In the genomic region with DNA sequence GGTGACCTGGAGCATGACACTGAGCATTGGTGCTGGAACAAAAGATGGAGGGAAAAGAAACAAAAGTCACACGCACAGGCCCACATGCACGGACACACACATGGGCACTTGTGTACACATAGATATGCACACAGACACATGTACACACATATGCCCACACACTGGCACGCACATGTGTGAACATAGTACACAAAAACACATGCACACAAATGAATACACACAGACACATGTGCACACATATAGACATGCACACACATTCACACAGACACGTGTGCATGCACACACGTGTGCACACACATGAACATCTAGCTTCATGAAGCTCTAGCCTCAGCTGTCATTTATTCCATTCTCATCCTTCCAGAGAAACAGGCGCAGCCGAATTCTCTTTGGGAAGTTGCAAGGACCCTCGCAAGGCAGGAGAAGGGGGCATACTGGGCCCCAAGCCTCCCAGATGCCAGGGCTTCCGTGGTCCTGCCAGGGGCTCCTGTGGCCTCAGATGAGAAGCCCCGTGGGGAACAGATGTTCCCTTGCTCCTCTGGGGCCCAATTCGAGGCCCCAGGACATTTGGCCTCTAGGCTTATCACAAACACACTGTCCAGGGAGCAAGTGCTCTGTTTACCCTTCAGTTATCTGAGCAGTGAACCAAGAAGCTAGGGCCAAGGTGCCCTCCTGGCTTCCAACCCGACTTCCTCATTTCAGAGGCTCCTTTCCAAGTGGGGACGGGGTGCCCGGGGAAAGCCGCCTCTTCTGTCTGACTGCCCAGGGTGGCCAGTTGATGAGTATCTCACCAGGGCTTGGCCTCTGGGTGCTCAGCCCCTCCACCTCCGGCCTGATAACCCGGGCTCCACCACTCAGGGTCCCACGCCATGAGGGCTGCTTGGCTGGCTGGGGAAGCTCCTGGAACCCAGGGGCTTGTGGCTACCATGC, we compare ENCODE assay signal across 18 cellular contexts.
A peak's percentile ranks its signal among the peaks of the same experiment; 100 is the strongest.
DNase-seq lines count a peak whose midpoint lies in the region; ATAC-seq and TF ChIP-seq lines count a peak whose summit lies in the region.
"Had no signal": no experiment of that assay in that cellular context is flagged by ENCODE, and none has a peak within 500 bp of the region (broad histone marks: within the 10 kb centered on the region; RNA-seq: fewer than 3 reads in every experiment).

No MANE protein-coding gene starts in this region.

- peak overlapping the region; percentile 43 for H2AFZ ChIP-seq in IMR-90 (replicated peaks; ENCODE audit: low read length, poor library complexity)

- H2BK5ac ChIP-seq in IMR-90 (ENCODE audit: low read depth, low read length, poor library complexity, severe bottlenecking), result no peak overlapping the region

- H3K27me3 ChIP-seq in BLaER1 treated with 17β-estradiol and CSF1 and Interleukin-3, amounts not matched to agents 10 nM and 100 nM, result peaks cover 0 to 7% (median under 1%) of the 10 kb centered on the region in 11 experiments; a peak in 5 of 22 replicates
- H3K27me3 ChIP-seq in IMR-90 (ENCODE audit: control insufficient read depth, insufficient read depth, low read length), result no peaks in the 10 kb centered on the region
- H3K27me3 ChIP-seq in stomach, result peaks cover 0 to 11% (median 0%) of the 10 kb centered on the region in 3 donors
- H3K27me3 ChIP-seq: MG63 had no signal

- no peak overlapping the region for H4K5ac ChIP-seq in IMR-90 (ENCODE audit: low read depth, low read length)

- H3K18ac ChIP-seq in IMR-90 (ENCODE audit: low read depth, low read length), result no peak overlapping the region

- H3K4me2 ChIP-seq in BLaER1 treated with 17β-estradiol and CSF1 and Interleukin-3, amounts not matched to agents 10 nM and 100 nM, result peak overlapping the region in 9 of 11 experiments; percentile 27 to 86 (median 72); a peak in 18 of 22 replicates
- H3K4me2 ChIP-seq in IMR-90 (ENCODE audit: low read depth, low read length), result no peak overlapping the region

- H4K8ac ChIP-seq in IMR-90 (ENCODE audit: low read depth in 2 of 2, low read length in 2 of 2), result no peak overlapping the region

- DNase-seq in IMR-90, result no peak
- no peak for DNase-seq in left ventricle myocardium superior
- peak; percentile 49 for DNase-seq in stomach
- DNase-seq: C1 segment of cervical spinal cord, H7, Kasumi-1, MG63, NCI-H1092, NCI-H1436 treated with DMSO at 0.1 percent for 48 hours, NCI-H2029, NCI-H345, NCI-H524 treated with DMSO at 0.1 percent for 48 hours, RPMI8226 had no signal

- H3K9me3 ChIP-seq in BLaER1 treated with 17β-estradiol and CSF1 and Interleukin-3, amounts not matched to agents 10 nM and 100 nM (replicated peaks in 1 of 11), result peaks cover 17 to 32% (median 25%) of the 10 kb centered on the region in 11 experiments
- peaks cover 26% of the 10 kb centered on the region for H3K9me3 ChIP-seq in IMR-90 (ENCODE audit: control insufficient read depth, insufficient read depth, low read length)
- peaks cover 0 to 4% (median 3%) of the 10 kb centered on the region in 4 donors for H3K9me3 ChIP-seq in stomach

- H2AK9ac ChIP-seq in IMR-90 (replicated peaks; ENCODE audit: low read depth, low read length, poor library complexity), result no peak overlapping the region

- intact Hi-C loops in IMR-90 (cut with micrococcal nuclease), result no loop called here
- intact Hi-C loops in left ventricle myocardium superior (cut with micrococcal nuclease), result no loop called here
- intact Hi-C loops in stomach (cut with DNase I; ENCODE audit: low total_unique reads), result no loop called here

- no peak for TF ChIP-seq RAD21 in IMR-90 (IDR thresholded peaks at IDR 0.05; ENCODE audit: low read length)

- no peaks in the 10 kb centered on the region for H3K79me1 ChIP-seq in IMR-90 (ENCODE audit: low read depth in 1 of 2, low read length in 2 of 2)

- H2BK20ac ChIP-seq in IMR-90 (ENCODE audit: low read depth, low read length), result no peak overlapping the region

- CTCF ChIA-PET in IMR-90 (lab: Yijun Ruan, JAX), result no interaction called here

- dilution Hi-C loops in IMR-90 (cut with HindIII; ENCODE audit: low sequenced_read_pairs, unreplicated experiment), result no loop called here

- H2BK15ac ChIP-seq in IMR-90 (ENCODE audit: low read depth, low read length), result no peak overlapping the region

- TF ChIP-seq POLR2A in IMR-90 (IDR thresholded peaks at IDR 0.05; ENCODE audit: low read depth, low read length) (no peak), stomach (IDR thresholded peaks at IDR 0.05) (no peak), GM18505 (IDR thresholded peaks at IDR 0.05; ENCODE audit: borderline replicate concordance, extremely low read depth, insufficient read depth, insufficient read length) (no peak)

- no peak overlapping the region for H4K91ac ChIP-seq in IMR-90 (ENCODE audit: insufficient read depth, low read depth, low read length)

- H3K27ac ChIP-seq in BLaER1 treated with 17β-estradiol and CSF1 and Interleukin-3, amounts not matched to agents 10 nM and 100 nM, result no peak overlapping the region
- no peak overlapping the region for H3K27ac ChIP-seq in IMR-90 (ENCODE audit: insufficient read depth, low read length)
- peak overlapping the region in 2 of 5 donors; percentile 7 to 9 for H3K27ac ChIP-seq in stomach
- H3K27ac ChIP-seq: HL-60 had no signal

- no peak overlapping the region; a peak in 1 of 20 replicates for H3K4me3 ChIP-seq in BLaER1 treated with 17β-estradiol and CSF1 and Interleukin-3, amounts not matched to agents 10 nM and 100 nM
- H3K4me3 ChIP-seq in IMR-90 (ENCODE audit: insufficient read depth, low read depth, low read length) (no peak overlapping the region), stomach (no peak overlapping the region)
- H3K4me3 ChIP-seq: MG63 had no signal

- no peak for ATAC-seq in IMR-90 (ENCODE audit: low read depth)
- ATAC-seq in left ventricle myocardium superior, result peak; percentile 9
- ATAC-seq in GM19023 (IDR thresholded peaks at IDR 0.05; ENCODE audit: unreplicated experiment), result no peak
- no peak for ATAC-seq in activated CD4-positive, CD25-positive, alpha-beta regulatory T cell treated with anti-CD3 and anti-CD28 coated beads, Interleukin-2, amount 50 U/mL, for 24 hours
- ATAC-seq in GM18505 (IDR thresholded peaks at IDR 0.05; ENCODE audit: unreplicated experiment), result no peak

- peaks cover 0 to 36% (median 28%) of the 10 kb centered on the region in 10 experiments; a peak in 18 of 20 replicates for H3K4me1 ChIP-seq in BLaER1 treated with 17β-estradiol and CSF1 and Interleukin-3, amounts not matched to agents 10 nM and 100 nM
- no peaks in the 10 kb centered on the region for H3K4me1 ChIP-seq in IMR-90 (ENCODE audit: control insufficient read depth, insufficient read depth, low read length)
- peaks cover 14 to 44% (median 36%) of the 10 kb centered on the region in 4 donors for H3K4me1 ChIP-seq in stomach

- no peak overlapping the region for H3K56ac ChIP-seq in IMR-90 (ENCODE audit: extremely low read depth, insufficient read depth, low read length)

- TF ChIP-seq EP300 in stomach (IDR thresholded peaks at IDR 0.05), result no peak

- no peak overlapping the region for H2AK5ac ChIP-seq in IMR-90 (ENCODE audit: low read depth, low read length)

- BruUV-seq in IMR-90 (replicated peaks; lab: Mats Ljungman, UMichigan), result no TSS peak

- no peak overlapping the region for H3K23ac ChIP-seq in IMR-90 (ENCODE audit: low read depth, low read length)

- no peak overlapping the region for H2BK120ac ChIP-seq in IMR-90 (ENCODE audit: low read depth, low read length)

- 69% methylated on average over 9 of the region's 18 CpGs; no CpG with 5 or more reads in 1 of the 2 experiments for WGBS in IMR-90 (ENCODE audit: extremely low coverage in 2 of 2, insufficient read length in 1 of 2), 2 experiments
- WGBS in stomach, 5 donors, result 59 to 77% (median 62%) methylated on average over 16 to 18 of the region's 18 CpGs

- in situ Hi-C loops in IMR-90 (cut with MboI; ENCODE audit: low sequenced_read_pairs), result no loop called here

- no peaks in the 10 kb centered on the region for H3K9me1 ChIP-seq in IMR-90 (ENCODE audit: insufficient read depth, low read length)

- H3K4ac ChIP-seq in IMR-90 (ENCODE audit: low read depth, low read length), result no peak overlapping the region

- POLR2A ChIA-PET in IMR-90 (lab: Charles Lee; ENCODE audit: unreplicated experiment), result no interaction called here

- no peaks in the 10 kb centered on the region for H3K36me3 ChIP-seq in BLaER1 treated with 17β-estradiol and CSF1 and Interleukin-3, amounts not matched to agents 10 nM and 100 nM
- no peaks in the 10 kb centered on the region for H3K36me3 ChIP-seq in IMR-90 (ENCODE audit: control insufficient read depth, insufficient read depth, low read length)
- H3K36me3 ChIP-seq in stomach, result no peaks in the 10 kb centered on the region
- H3K36me3 ChIP-seq: MG63 had no signal

- no peak overlapping the region for H3K14ac ChIP-seq in IMR-90 (replicated peaks; ENCODE audit: low read depth, low read length)

- H4K20me1 ChIP-seq in BLaER1 treated with 17β-estradiol and CSF1 and Interleukin-3, amounts not matched to agents 10 nM and 100 nM, result peaks cover 0 to 15% (median 6%) of the 10 kb centered on the region in 11 experiments; a peak in 9 of 22 replicates
- no peaks in the 10 kb centered on the region for H4K20me1 ChIP-seq in IMR-90 (ENCODE audit: insufficient read depth, low read length)

- TF ChIP-seq CTCF in IMR-90 (conservative IDR thresholded peaks at IDR 0.05; ENCODE audit: low read depth, low read length) (no peak), stomach (IDR thresholded peaks at IDR 0.05) (no peak)

- H3K9ac ChIP-seq in BLaER1 treated with 17β-estradiol and CSF1 and Interleukin-3, amounts not matched to agents 10 nM and 100 nM, result peak overlapping the region in 2 of 11 experiments; percentile 13 to 16; a peak in 2 of 22 replicates
- H3K9ac ChIP-seq in IMR-90 (ENCODE audit: low read depth, low read length), result no peak overlapping the region

TF ChIP-seq in IMR-90, 13 proteins besides CTCF, POLR2A, EP300 and RAD21:
- TF ChIP-seq MAZ (IDR thresholded peaks at IDR 0.05; ENCODE audit: borderline replicate concordance, low read depth, low read length), result no peak
- no peak for TF ChIP-seq BHLHE40 (IDR thresholded peaks at IDR 0.05; ENCODE audit: low read depth, low read length)
- TF ChIP-seq CEBPB (IDR thresholded peaks at IDR 0.05; ENCODE audit: low read depth, low read length), result no peak
- TF ChIP-seq RCOR1 (IDR thresholded peaks at IDR 0.05; ENCODE audit: insufficient replicate concordance, low read length), result no peak
TF ChIP-seq in IMR-90: peak in this region for 0.
